ENCODE assay signal across 14 cellular contexts in genomic region chr9:123111427-123111826, GRCh38.
DNase-seq lines count a peak whose midpoint lies in the region; ATAC-seq and TF ChIP-seq lines count a peak whose summit lies in the region.
"Had no signal": no experiment of that assay in that cellular context is flagged by ENCODE, and none has a peak within 500 bp of the region (broad histone marks: within the 10 kb centered on the region; RNA-seq: fewer than 3 reads in every experiment).

No MANE protein-coding gene starts in this region.

- peak overlapping the region; percentile 90 for H3K27ac Mint-ChIP-seq in CD8-positive, alpha-beta T cell

- H3K4me1 Mint-ChIP-seq in CD8-positive, alpha-beta T cell (ENCODE audit: low read depth), result peaks cover 18% of the 10 kb centered on the region

- H3F3A ChIP-seq in SK-N-SH (replicated peaks; ENCODE audit: insufficient read depth), result no peaks in the 10 kb centered on the region

- no peak for TF ChIP-seq CTCF in CD8-positive, alpha-beta T cell (IDR thresholded peaks at IDR 0.05)
- no peak for TF ChIP-seq CTCF in mucosa of descending colon (IDR thresholded peaks at IDR 0.05)
- no peak for TF ChIP-seq CTCF in SK-N-SH (IDR thresholded peaks at IDR 0.05)

- H3K9me2 ChIP-seq in Karpas-422 (replicated peaks; ENCODE audit: insufficient read depth, low read length) (no peaks in the 10 kb centered on the region), SK-N-SH (no peaks in the 10 kb centered on the region)

- ATAC-seq in CD8-positive, alpha-beta T cell, result no peak
- ATAC-seq in mucosa of descending colon, result peak; percentile 71
- no peak for ATAC-seq in HG03432 (IDR thresholded peaks at IDR 0.05; ENCODE audit: unreplicated experiment)
- no peak for ATAC-seq in HG03469 (IDR thresholded peaks at IDR 0.05; ENCODE audit: unreplicated experiment)

- peaks cover 6% of the 10 kb centered on the region for H3K36me3 ChIP-seq in CD8-positive, alpha-beta T cell (ENCODE audit: insufficient read depth, low read length)
- peaks cover 20% of the 10 kb centered on the region; the same call in 1 of the 2 replicates for H3K36me3 ChIP-seq in Karpas-422 (ENCODE audit: insufficient read depth, low read length)
- peaks cover 5% of the 10 kb centered on the region for H3K36me3 ChIP-seq in mucosa of descending colon (ENCODE audit: low read depth)
- H3K36me3 ChIP-seq in SK-N-SH (replicated peaks in 1 of 2; ENCODE audit: control insufficient read depth in 1 of 2, insufficient read depth in 2 of 2, low read length in 1 of 2), result peaks cover 6 to 41% of the 10 kb centered on the region in 2 experiments

- H3K27me3 Mint-ChIP-seq in CD8-positive, alpha-beta T cell (ENCODE audit: low read depth), result no peaks in the 10 kb centered on the region

- no peak overlapping the region for H3K4me3 Mint-ChIP-seq in CD8-positive, alpha-beta T cell

- TF ChIP-seq EP300 in SK-N-SH (IDR thresholded peaks at IDR 0.05; ENCODE audit: borderline replicate concordance in 1 of 2, low read depth in 1 of 2, low read length in 1 of 2), result no peak

- CTCF ChIA-PET in CD8-positive, alpha-beta T cell (lab: Charles Lee), result interaction anchor here (1.1 to 1.2 kb wide), 2 partner anchors 9 to 233 kb away, joined by 3 to 4 read pairs; no protein-coding TSS in a partner anchor
- CTCF ChIA-PET in SK-N-SH (lab: Yijun Ruan, JAX), result interaction anchor here (1.1 to 1.4 kb wide), 2 partner anchors 10 to 239 kb away, joined by 4 to 5 read pairs; no protein-coding TSS in a partner anchor

- no peaks in the 10 kb centered on the region for H3K27me3 ChIP-seq in CD8-positive, alpha-beta T cell (ENCODE audit: insufficient read depth, low read length)
- H3K27me3 ChIP-seq in Karpas-422 (ENCODE audit: low read length) (no peaks in the 10 kb centered on the region), SK-N-SH (ENCODE audit: insufficient read depth) (no peaks in the 10 kb centered on the region)
- H3K27me3 ChIP-seq: neutrophil, suprapubic skin had no signal

- no peaks in the 10 kb centered on the region for H3K9me3 ChIP-seq in CD8-positive, alpha-beta T cell (ENCODE audit: low read length)
- H3K9me3 ChIP-seq in Karpas-422 (ENCODE audit: low read length), result no peaks in the 10 kb centered on the region
- no peaks in the 10 kb centered on the region for H3K9me3 ChIP-seq in mucosa of descending colon
- no peaks in the 10 kb centered on the region for H3K9me3 ChIP-seq in SK-N-SH
- H3K9me3 ChIP-seq: neutrophil, suprapubic skin had no signal

- H3K36me3 Mint-ChIP-seq in CD8-positive, alpha-beta T cell, result peaks cover 49% of the 10 kb centered on the region

- H3K9me3 Mint-ChIP-seq in CD8-positive, alpha-beta T cell, result no peaks in the 10 kb centered on the region

- 91% methylated on average over 4 of the region's 5 CpGs for WGBS in SK-N-SH (ENCODE audit: low lambda C conversion rate)

- H3K27ac ChIP-seq in CD8-positive, alpha-beta T cell (ENCODE audit: low read depth, low read length), result no peak overlapping the region
- 0 out of 2 replicates have a peak overlapping the region, but pooled peaks have one; percentile 7 for H3K27ac ChIP-seq in Karpas-422 (ENCODE audit: low read length)
- H3K27ac ChIP-seq in SK-N-SH (ENCODE audit: low read depth in 2 of 2, low read length in 1 of 2), result no peak overlapping the region
- H3K27ac ChIP-seq: neutrophil, suprapubic skin had no signal

- intact Hi-C loops in CD8-positive, alpha-beta T cell (cut with DNase I, micrococcal nuclease), result no loop called here
- intact Hi-C loops in mucosa of descending colon (cut with DNase I, micrococcal nuclease), result no loop called here

- POLR2A ChIA-PET in CD8-positive, alpha-beta T cell (lab: Charles Lee), result no interaction called here
- POLR2A ChIA-PET in SK-N-SH (lab: Yijun Ruan, JAX), result interaction anchor here (0.6 to 1.5 kb wide), 3 partner anchors 9 to 869 kb away, joined by 3 to 4 read pairs (median 3); no protein-coding TSS in a partner anchor

- no peak for DNase-seq in CD8-positive, alpha-beta T cell
- DNase-seq in Karpas-422 (no peak), cerebellar nuclear complex (lab: John Stamatoyannopoulos, UW) (peak; percentile 12 to 24), mucosa of descending colon (peak in 1 of 3 donors; percentile 34), SK-N-SH (no peak), NCI-H1694 (lab: John Stamatoyannopoulos, UW) (no peak)
- DNase-seq: activated effector memory CD4-positive, alpha-beta T cell treated with anti-CD3 and anti-CD28 coated beads, Interleukin-2, amount 50 U/mL, for 16 hours; COR-L47; effector CD8-positive, alpha-beta T cell; MV-4-11 had no signal

- peaks cover 14% of the 10 kb centered on the region for H3K4me1 ChIP-seq in CD8-positive, alpha-beta T cell (ENCODE audit: insufficient read depth, low read length)
- H3K4me1 ChIP-seq in Karpas-422 (ENCODE audit: low read length) (no peaks in the 10 kb centered on the region), mucosa of descending colon (ENCODE audit: low read depth) (peaks cover 6% of the 10 kb centered on the region), SK-N-SH (ENCODE audit: control insufficient read depth in 1 of 2, insufficient read depth in 2 of 2, low read depth in 1 of 2, low read length in 1 of 2) (peaks cover 0 to 9% of the 10 kb centered on the region in 2 experiments; a peak in 1 of 4 replicates)

- H3K9ac ChIP-seq in Karpas-422 (ENCODE audit: low read length) (no peak overlapping the region), SK-N-SH (no peak overlapping the region)

- H4K20me1 ChIP-seq in Karpas-422 (ENCODE audit: insufficient read depth, low read depth, low read length), result no peaks in the 10 kb centered on the region
- H4K20me1 ChIP-seq in SK-N-SH (ENCODE audit: insufficient read depth), result no peaks in the 10 kb centered on the region

- H3K4me2 ChIP-seq in Karpas-422 (ENCODE audit: low read depth, low read length, poor library complexity, severe bottlenecking), result no peak overlapping the region
- H3K4me2 ChIP-seq in SK-N-SH, result no peak overlapping the region

- TF ChIP-seq RAD21 in SK-N-SH (IDR thresholded peaks at IDR 0.05; ENCODE audit: low read length), result no peak

- no peak overlapping the region for H3K4me3 ChIP-seq in CD8-positive, alpha-beta T cell (ENCODE audit: low read depth, low read length)
- no peak overlapping the region for H3K4me3 ChIP-seq in Karpas-422 (ENCODE audit: low read length)
- H3K4me3 ChIP-seq in mucosa of descending colon, result no peak overlapping the region
- no peak overlapping the region for H3K4me3 ChIP-seq in SK-N-SH (ENCODE audit: low read depth in 2 of 2, low read length in 1 of 2)
- H3K4me3 ChIP-seq: suprapubic skin had no signal

- H3K79me2 ChIP-seq in Karpas-422 (ENCODE audit: low read length) (no peaks in the 10 kb centered on the region), SK-N-SH (ENCODE audit: insufficient read depth) (no peaks in the 10 kb centered on the region)

- H2AFZ ChIP-seq in Karpas-422 (ENCODE audit: low read length) (no peak overlapping the region), SK-N-SH (ENCODE audit: low read depth) (no peak overlapping the region)

TF ChIP-seq in SK-N-SH, 30 proteins besides CTCF, POLR2A, EP300 and RAD21:
- TF ChIP-seq FOSL2 (IDR thresholded peaks at IDR 0.05; ENCODE audit: borderline replicate concordance, low read depth) (no peak), YY1 (IDR thresholded peaks at IDR 0.05; ENCODE audit: low read depth) (no peak)

Comparison
In these comparisons a context has a peak if more than half of its experiments do, and no peak if none do; other contexts are left out.
1. DNase-seq: peak in cerebellar nuclear complex (2 of 2); none in CD8-positive, alpha-beta T cell (0 of 7), Karpas-422 (single experiment), SK-N-SH (single experiment) and NCI-H1694 (single experiment).